1 cellular context compared by ENCODE assay signal in genomic region chr6:43053545-43054205, GRCh38.
TF ChIP-seq lines count a peak whose summit lies in the region.

TSS of gene CUL7 (minus strand) at chr6:43053851. CDS start at chr6:43052788, 1,063 bp downstream.

TF ChIP-seq in K562, 482 proteins besides CTCF, POLR2A, EP300 and RAD21 (continued from another document and continues in another):
- TF ChIP-seq, protein P1, sequence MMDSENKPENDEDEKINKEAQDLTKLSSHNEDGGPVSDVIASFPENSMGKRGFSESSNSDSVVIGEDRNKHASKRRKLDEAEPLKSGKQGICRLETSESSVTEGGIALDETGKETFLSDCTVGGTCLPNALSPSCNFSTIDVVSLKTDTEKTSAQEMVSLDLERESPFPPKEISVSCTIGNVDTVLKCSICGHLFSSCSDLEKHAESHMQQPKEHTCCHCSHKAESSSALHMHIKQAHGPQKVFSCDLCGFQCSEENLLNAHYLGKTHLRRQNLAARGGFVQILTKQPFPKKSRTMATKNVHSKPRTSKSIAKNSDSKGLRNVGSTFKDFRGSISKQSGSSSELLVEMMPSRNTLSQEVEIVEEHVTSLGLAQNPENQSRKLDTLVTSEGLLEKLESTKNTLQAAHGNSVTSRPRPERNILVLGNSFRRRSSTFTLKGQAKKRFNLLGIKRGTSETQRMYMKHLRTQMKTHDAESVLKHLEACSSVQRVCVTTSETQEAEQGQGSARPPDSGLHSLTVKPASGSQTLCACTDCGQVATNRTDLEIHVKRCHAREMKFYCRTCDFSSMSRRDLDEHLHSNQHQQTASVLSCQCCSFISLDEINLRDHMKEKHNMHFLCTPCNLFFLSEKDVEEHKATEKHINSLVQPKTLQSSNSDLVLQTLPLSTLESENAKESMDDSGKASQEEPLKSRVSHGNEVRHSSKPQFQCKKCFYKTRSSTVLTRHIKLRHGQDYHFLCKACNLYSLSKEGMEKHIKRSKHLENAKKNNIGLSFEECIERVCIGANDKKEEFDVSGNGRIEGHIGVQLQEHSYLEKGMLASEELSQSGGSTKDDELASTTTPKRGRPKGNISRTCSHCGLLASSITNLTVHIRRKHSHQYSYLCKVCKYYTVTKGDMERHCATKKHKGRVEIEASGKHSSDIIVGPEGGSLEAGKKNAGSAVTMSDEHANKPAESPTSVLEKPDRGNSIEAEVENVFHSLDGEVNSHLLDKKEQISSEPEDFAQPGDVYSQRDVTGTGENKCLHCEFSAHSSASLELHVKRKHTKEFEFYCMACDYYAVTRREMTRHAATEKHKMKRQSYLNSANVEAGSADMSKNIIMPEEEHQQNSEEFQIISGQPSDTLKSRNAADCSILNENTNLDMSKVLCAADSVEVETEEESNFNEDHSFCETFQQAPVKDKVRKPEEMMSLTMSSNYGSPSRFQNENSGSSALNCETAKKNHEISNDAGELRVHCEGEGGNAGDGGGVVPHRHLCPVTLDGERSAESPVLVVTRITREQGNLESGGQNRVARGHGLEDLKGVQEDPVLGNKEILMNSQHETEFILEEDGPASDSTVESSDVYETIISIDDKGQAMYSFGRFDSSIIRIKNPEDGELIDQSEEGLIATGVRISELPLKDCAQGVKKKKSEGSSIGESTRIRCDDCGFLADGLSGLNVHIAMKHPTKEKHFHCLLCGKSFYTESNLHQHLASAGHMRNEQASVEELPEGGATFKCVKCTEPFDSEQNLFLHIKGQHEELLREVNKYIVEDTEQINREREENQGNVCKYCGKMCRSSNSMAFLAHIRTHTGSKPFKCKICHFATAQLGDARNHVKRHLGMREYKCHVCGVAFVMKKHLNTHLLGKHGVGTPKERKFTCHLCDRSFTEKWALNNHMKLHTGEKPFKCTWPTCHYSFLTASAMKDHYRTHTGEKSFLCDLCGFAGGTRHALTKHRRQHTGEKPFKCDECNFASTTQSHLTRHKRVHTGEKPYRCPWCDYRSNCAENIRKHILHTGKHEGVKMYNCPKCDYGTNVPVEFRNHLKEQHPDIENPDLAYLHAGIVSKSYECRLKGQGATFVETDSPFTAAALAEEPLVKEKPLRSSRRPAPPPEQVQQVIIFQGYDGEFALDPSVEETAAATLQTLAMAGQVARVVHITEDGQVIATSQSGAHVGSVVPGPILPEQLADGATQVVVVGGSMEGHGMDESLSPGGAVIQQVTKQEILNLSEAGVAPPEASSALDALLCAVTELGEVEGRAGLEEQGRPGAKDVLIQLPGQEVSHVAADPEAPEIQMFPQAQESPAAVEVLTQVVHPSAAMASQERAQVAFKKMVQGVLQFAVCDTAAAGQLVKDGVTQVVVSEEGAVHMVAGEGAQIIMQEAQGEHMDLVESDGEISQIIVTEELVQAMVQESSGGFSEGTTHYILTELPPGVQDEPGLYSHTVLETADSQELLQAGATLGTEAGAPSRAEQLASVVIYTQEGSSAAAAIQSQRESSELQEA (IDR thresholded peaks at IDR 0.05; ENCODE audit: low read depth): peak; percentile 16; the same call in 1 of the 2 replicates
- no peak for TF ChIP-seq ZNF589 (CRISPR knock-in tag; IDR thresholded peaks at IDR 0.05; ENCODE audit: low read depth)
- no peak for TF ChIP-seq KAT7 (CRISPR knock-in tag; IDR thresholded peaks at IDR 0.05; ENCODE audit: borderline replicate concordance)
- TF ChIP-seq, protein P2, sequence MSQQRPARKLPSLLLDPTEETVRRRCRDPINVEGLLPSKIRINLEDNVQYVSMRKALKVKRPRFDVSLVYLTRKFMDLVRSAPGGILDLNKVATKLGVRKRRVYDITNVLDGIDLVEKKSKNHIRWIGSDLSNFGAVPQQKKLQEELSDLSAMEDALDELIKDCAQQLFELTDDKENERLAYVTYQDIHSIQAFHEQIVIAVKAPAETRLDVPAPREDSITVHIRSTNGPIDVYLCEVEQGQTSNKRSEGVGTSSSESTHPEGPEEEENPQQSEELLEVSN (IDR thresholded peaks at IDR 0.05; ENCODE audit: borderline replicate concordance in 1 of 2, extremely low read depth in 1 of 2, insufficient read depth in 1 of 2, insufficient read length in 1 of 2, low read depth in 1 of 2, low read length in 1 of 2, poor library complexity in 1 of 2, severe bottlenecking in 1 of 2): peak in 1 of 2 experiments; percentile 63
- TF ChIP-seq, protein P3, sequence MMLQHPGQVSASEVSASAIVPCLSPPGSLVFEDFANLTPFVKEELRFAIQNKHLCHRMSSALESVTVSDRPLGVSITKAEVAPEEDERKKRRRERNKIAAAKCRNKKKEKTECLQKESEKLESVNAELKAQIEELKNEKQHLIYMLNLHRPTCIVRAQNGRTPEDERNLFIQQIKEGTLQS (IDR thresholded peaks at IDR 0.05): no peak
- TF ChIP-seq, protein P3 (CRISPR knock-in tag; conservative IDR thresholded peaks at IDR 0.05): no peak
- no peak for TF ChIP-seq MCM5 (IDR thresholded peaks at IDR 0.05; ENCODE audit: low read depth)
- TF ChIP-seq SIN3A (IDR thresholded peaks at IDR 0.05; ENCODE audit: borderline replicate concordance in 2 of 2, control insufficient read depth in 1 of 2, low read depth in 2 of 2, low read length in 2 of 2): peak; percentile 5 to 83; a peak in 1 of 4 replicates
- no peak for TF ChIP-seq PREB (CRISPR knock-in tag; IDR thresholded peaks at IDR 0.05)
- 0 out of 2 replicates have a peak, but pooled peaks have one; percentile 15 for TF ChIP-seq DIDO1 (tag; IDR thresholded peaks at IDR 0.05; ENCODE audit: low read depth)
- TF ChIP-seq ZBTB49 (CRISPR knock-in tag; IDR thresholded peaks at IDR 0.05; ENCODE audit: borderline replicate concordance): no peak
- no peak for TF ChIP-seq ZFP36 (IDR thresholded peaks at IDR 0.05; ENCODE audit: low read depth, low read length, partially characterized antibody)
- no peak; the same call in 1 of the 2 replicates for TF ChIP-seq ZNF3 (CRISPR knock-in tag; IDR thresholded peaks at IDR 0.05)
- TF ChIP-seq ZNF551 (CRISPR knock-in tag; IDR thresholded peaks at IDR 0.05): no peak
- TF ChIP-seq ZNF140 (CRISPR knock-in tag; IDR thresholded peaks at IDR 0.05): no peak
- peak; percentile 88 for TF ChIP-seq KDM5B (IDR thresholded peaks at IDR 0.05; ENCODE audit: insufficient replicate concordance, low read depth, low read length)
- TF ChIP-seq ZFPM2 (CRISPR knock-in tag; IDR thresholded peaks at IDR 0.05): peak; percentile 80
- TF ChIP-seq CREM (IDR thresholded peaks at IDR 0.05; ENCODE audit: low read depth): peak; percentile 83; the same call in 1 of the 2 replicates
- TF ChIP-seq, protein P4, sequence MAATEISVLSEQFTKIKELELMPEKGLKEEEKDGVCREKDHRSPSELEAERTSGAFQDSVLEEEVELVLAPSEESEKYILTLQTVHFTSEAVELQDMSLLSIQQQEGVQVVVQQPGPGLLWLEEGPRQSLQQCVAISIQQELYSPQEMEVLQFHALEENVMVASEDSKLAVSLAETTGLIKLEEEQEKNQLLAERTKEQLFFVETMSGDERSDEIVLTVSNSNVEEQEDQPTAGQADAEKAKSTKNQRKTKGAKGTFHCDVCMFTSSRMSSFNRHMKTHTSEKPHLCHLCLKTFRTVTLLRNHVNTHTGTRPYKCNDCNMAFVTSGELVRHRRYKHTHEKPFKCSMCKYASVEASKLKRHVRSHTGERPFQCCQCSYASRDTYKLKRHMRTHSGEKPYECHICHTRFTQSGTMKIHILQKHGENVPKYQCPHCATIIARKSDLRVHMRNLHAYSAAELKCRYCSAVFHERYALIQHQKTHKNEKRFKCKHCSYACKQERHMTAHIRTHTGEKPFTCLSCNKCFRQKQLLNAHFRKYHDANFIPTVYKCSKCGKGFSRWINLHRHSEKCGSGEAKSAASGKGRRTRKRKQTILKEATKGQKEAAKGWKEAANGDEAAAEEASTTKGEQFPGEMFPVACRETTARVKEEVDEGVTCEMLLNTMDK (IDR thresholded peaks at IDR 0.05; ENCODE audit: borderline replicate concordance, insufficient read depth, low read depth, low read length, poor library complexity, severe bottlenecking): peak; percentile 12
- TF ChIP-seq ZBTB26 (CRISPR knock-in tag; IDR thresholded peaks at IDR 0.05): peak; percentile 75; the same call in 1 of the 2 replicates
- TF ChIP-seq GABPA (tag; conservative IDR thresholded peaks at IDR 0.05; ENCODE audit: low read depth): peak; percentile 98
- TF ChIP-seq MTA3 (IDR thresholded peaks at IDR 0.05; ENCODE audit: borderline replicate concordance): peak; percentile 95
- no peak for TF ChIP-seq CBX5 (IDR thresholded peaks at IDR 0.05; ENCODE audit: borderline replicate concordance, low read depth)
- peak; percentile 45; the same call in 1 of the 2 replicates for TF ChIP-seq ZNF347 (CRISPR knock-in tag; IDR thresholded peaks at IDR 0.05; ENCODE audit: low read depth)
- no peak for TF ChIP-seq ZKSCAN8 (CRISPR knock-in tag; IDR thresholded peaks at IDR 0.05)
- TF ChIP-seq DACH1 (IDR thresholded peaks at IDR 0.05; ENCODE audit: partially characterized antibody): no peak
- peak; percentile 38; the same call in 1 of the 2 replicates for TF ChIP-seq ZC3H11A (IDR thresholded peaks at IDR 0.05; ENCODE audit: low read depth, low read length)
- no peak for TF ChIP-seq E2F1 (CRISPR knock-in tag; IDR thresholded peaks at IDR 0.05)
- peak; percentile 87 for TF ChIP-seq KLF1 (tag; IDR thresholded peaks at IDR 0.05)
- TF ChIP-seq MCM7 (IDR thresholded peaks at IDR 0.05): no peak; a peak in 1 of 4 replicates
- TF ChIP-seq PRMT5 (CRISPR knock-in tag; IDR thresholded peaks at IDR 0.05): no peak
- TF ChIP-seq NFATC3 (IDR thresholded peaks at IDR 0.05): 0 out of 2 replicates have a peak, but pooled peaks have one; percentile 69
- no peak for TF ChIP-seq HNRNPUL1 (IDR thresholded peaks at IDR 0.05; ENCODE audit: low read length)
- no peak for TF ChIP-seq IRF2 (CRISPR knock-in tag; IDR thresholded peaks at IDR 0.05)
- TF ChIP-seq HES1 (IDR thresholded peaks at IDR 0.05; ENCODE audit: low read depth): 0 out of 2 replicates have a peak, but pooled peaks have one; percentile 31
- peak; percentile 89 for TF ChIP-seq FOXP1 (CRISPR knock-in tag; IDR thresholded peaks at IDR 0.05)
- TF ChIP-seq ZNF57 (CRISPR knock-in tag; IDR thresholded peaks at IDR 0.05): peak; percentile 90
- no peak for TF ChIP-seq NFXL1 (CRISPR knock-in tag; IDR thresholded peaks at IDR 0.05)
- TF ChIP-seq BACH1 (tag; IDR thresholded peaks at IDR 0.05): no peak
- peak in 1 of 2 experiments; percentile 78; a peak in 2 of 4 replicates for TF ChIP-seq HDAC1 (IDR thresholded peaks at IDR 0.05)
- TF ChIP-seq NR1H2 (CRISPR knock-in tag; IDR thresholded peaks at IDR 0.05): peak; percentile 76; the same call in 1 of the 2 replicates
